ENCODE assay signal across 1 cellular context in the genomic region with DNA sequence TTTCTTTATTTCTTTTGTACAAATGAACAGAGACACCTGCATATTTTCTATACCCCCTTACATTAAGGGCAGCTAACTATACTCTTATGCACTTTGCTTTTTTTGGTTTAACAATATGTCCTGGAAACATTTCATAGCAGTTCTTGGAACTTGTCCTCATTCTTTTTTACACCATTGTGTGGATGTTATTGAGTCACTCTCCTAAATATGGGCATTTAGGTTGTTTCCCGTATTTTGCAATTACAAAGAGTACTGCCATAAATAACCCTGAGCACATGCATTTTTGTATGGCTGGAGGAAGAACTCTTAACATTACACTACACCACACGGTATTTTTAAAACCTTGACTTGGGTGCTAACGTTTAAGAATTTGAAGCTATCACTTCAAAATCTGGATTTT.
TF ChIP-seq lines count a peak whose summit lies in the region.

No MANE protein-coding gene starts in this region.

TF ChIP-seq in GM23338, 12 proteins besides CTCF, POLR2A, EP300 and RAD21 (continued from another document):
- TF ChIP-seq ZNF462 (CRISPR knock-in tag; IDR thresholded peaks at IDR 0.05): no peak
- TF ChIP-seq, protein P1, sequence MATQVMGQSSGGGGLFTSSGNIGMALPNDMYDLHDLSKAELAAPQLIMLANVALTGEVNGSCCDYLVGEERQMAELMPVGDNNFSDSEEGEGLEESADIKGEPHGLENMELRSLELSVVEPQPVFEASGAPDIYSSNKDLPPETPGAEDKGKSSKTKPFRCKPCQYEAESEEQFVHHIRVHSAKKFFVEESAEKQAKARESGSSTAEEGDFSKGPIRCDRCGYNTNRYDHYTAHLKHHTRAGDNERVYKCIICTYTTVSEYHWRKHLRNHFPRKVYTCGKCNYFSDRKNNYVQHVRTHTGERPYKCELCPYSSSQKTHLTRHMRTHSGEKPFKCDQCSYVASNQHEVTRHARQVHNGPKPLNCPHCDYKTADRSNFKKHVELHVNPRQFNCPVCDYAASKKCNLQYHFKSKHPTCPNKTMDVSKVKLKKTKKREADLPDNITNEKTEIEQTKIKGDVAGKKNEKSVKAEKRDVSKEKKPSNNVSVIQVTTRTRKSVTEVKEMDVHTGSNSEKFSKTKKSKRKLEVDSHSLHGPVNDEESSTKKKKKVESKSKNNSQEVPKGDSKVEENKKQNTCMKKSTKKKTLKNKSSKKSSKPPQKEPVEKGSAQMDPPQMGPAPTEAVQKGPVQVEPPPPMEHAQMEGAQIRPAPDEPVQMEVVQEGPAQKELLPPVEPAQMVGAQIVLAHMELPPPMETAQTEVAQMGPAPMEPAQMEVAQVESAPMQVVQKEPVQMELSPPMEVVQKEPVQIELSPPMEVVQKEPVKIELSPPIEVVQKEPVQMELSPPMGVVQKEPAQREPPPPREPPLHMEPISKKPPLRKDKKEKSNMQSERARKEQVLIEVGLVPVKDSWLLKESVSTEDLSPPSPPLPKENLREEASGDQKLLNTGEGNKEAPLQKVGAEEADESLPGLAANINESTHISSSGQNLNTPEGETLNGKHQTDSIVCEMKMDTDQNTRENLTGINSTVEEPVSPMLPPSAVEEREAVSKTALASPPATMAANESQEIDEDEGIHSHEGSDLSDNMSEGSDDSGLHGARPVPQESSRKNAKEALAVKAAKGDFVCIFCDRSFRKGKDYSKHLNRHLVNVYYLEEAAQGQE (IDR thresholded peaks at IDR 0.05; ENCODE audit: unreplicated experiment): no peak
